Comparison of ENCODE assay signal across 19 cellular contexts in the genomic region with DNA sequence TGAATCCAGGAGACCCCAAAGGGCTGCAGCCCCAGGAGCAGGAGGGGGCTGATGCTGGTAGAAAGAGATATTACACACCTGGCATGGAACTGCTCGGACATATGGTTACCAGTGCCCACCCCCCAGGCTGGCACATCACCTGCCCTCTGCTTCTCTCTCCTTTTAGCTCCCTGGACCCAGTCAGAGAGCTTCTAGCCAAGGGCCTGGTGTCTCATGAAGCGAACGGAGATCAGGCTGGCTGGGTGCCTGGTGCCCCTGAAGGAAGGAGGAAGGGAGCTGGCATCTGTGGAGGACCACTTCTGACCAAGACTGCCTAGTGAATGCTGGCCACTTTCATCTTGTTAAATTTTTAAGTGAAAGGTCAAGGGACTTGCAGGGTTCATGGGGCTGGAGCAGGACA. TPM values are rescaled to one million over a fixed set of nuclear protein-coding genes. Genes with fewer than 3 reads are reported as not detected.
DNase-seq lines count a peak whose midpoint lies in the region; ATAC-seq and TF ChIP-seq lines count a peak whose summit lies in the region.
"Had no signal": no experiment of that assay in that cellular context is flagged by ENCODE, and none has a peak within 500 bp of the region (broad histone marks: within the 10 kb centered on the region; RNA-seq: fewer than 3 reads in every experiment).

No MANE protein-coding gene starts in this region.

- H3K36me3 ChIP-seq in left ventricle myocardium inferior = no peaks in the 10 kb centered on the region
- no peaks in the 10 kb centered on the region for H3K36me3 ChIP-seq in neuronal stem cell (replicated peaks in 1 of 2; ENCODE audit: control insufficient read depth in 2 of 2, insufficient read depth in 2 of 2, low read length in 2 of 2)
- H3K36me3 ChIP-seq: BE2C had no signal

- H4K91ac ChIP-seq in neuronal stem cell (ENCODE audit: low read depth, low read length, poor library complexity) = no peak overlapping the region

- peak overlapping the region; percentile 4 for H2BK15ac ChIP-seq in neuronal stem cell (ENCODE audit: low read length)

- no peaks in the 10 kb centered on the region for H3K79me1 ChIP-seq in neuronal stem cell (ENCODE audit: low read depth, low read length)

- no peak overlapping the region for H3K23ac ChIP-seq in neuronal stem cell (ENCODE audit: low read depth, low read length, poor library complexity)

- no peak for TF ChIP-seq CTCF in left ventricle myocardium inferior (IDR thresholded peaks at IDR 0.05; ENCODE audit: borderline replicate concordance)

- no peak overlapping the region for H2BK12ac ChIP-seq in neuronal stem cell (ENCODE audit: low read length)

- no peak overlapping the region for H4K8ac ChIP-seq in neuronal stem cell (ENCODE audit: low read depth, low read length)

- H2BK5ac ChIP-seq in neuronal stem cell (ENCODE audit: low read length) = no peak overlapping the region

- H3K27me3 ChIP-seq in left ventricle myocardium inferior (ENCODE audit: low read depth) (peaks cover 21% of the 10 kb centered on the region), neuronal stem cell (ENCODE audit: control insufficient read depth in 3 of 3, insufficient read depth in 3 of 3, low read depth in 1 of 3, low read length in 3 of 3) (peaks cover 0 to 22% (median 0%) of the 10 kb centered on the region in 3 experiments)
- H3K27me3 ChIP-seq: BE2C had no signal

- no peak overlapping the region for H3K14ac ChIP-seq in neuronal stem cell (ENCODE audit: low read length)

- intact Hi-C loops in Right ventricle myocardium inferior (cut with DNase I) = no loop called here
- intact Hi-C loops in left ventricle myocardium inferior (cut with micrococcal nuclease) = no loop called here

- DNase-seq in Right ventricle myocardium inferior (ENCODE audit: missing footprints) (peak; percentile 25), left ventricle myocardium inferior (no peak), NCI-H446 treated with DMSO at 0.1 percent for 48 hours (lab: John Stamatoyannopoulos, UW) (peak; percentile 40), cerebellar cortex (ENCODE audit: low spot score) (peak; percentile 30), neuronal stem cell (ENCODE audit: low spot score) (no peak), NCI-H2029 treated with DMSO at 0.1 percent for 48 hours (lab: John Stamatoyannopoulos, UW) (no peak)
- DNase-seq: Caco-2; CD8-positive, alpha-beta memory T cell; DND-41; GF-D8; GM23248; H7; KBM-7 had no signal

- H2AFZ ChIP-seq in neuronal stem cell (ENCODE audit: low read length) = no peak overlapping the region
- H2AFZ ChIP-seq: GM23248 had no signal

- H3K4ac ChIP-seq in neuronal stem cell (ENCODE audit: low read length) = no peak overlapping the region

- H3K4me1 ChIP-seq in left ventricle myocardium inferior = peaks cover 20% of the 10 kb centered on the region
- peaks cover 4 to 8% of the 10 kb centered on the region in 2 donors for H3K4me1 ChIP-seq in neuronal stem cell (ENCODE audit: control insufficient read depth in 2 of 2, insufficient read depth in 1 of 2, low read depth in 1 of 2, low read length in 2 of 2)
- H3K4me1 ChIP-seq: Caco-2 had no signal

- H2BK120ac ChIP-seq in neuronal stem cell (ENCODE audit: low read depth, low read length) = no peak overlapping the region

- H3K9ac ChIP-seq in neuronal stem cell (ENCODE audit: low read depth, low read length, poor library complexity) = no peak overlapping the region
- H3K9ac ChIP-seq: GM23248 had no signal

- no peak overlapping the region for H3K4me2 ChIP-seq in neuronal stem cell (ENCODE audit: insufficient read depth, low read length, poor library complexity, severe bottlenecking)
- H3K4me2 ChIP-seq: A549 had no signal

- H3K27ac ChIP-seq in left ventricle myocardium inferior (replicated peaks) (no peak overlapping the region), neuronal stem cell (replicated peaks; ENCODE audit: low read length) (no peak overlapping the region)
- H3K27ac ChIP-seq: A549, GM23248, HL-60 had no signal

- no peak for ATAC-seq in Right ventricle myocardium inferior
- no peak for ATAC-seq in GM18861 (IDR thresholded peaks at IDR 0.05; ENCODE audit: unreplicated experiment)
- ATAC-seq in GM19467 (IDR thresholded peaks at IDR 0.05; ENCODE audit: unreplicated experiment) = no peak
- ATAC-seq: A549 had no signal

- peak overlapping the region; percentile 15 for H2AK5ac ChIP-seq in neuronal stem cell (ENCODE audit: low read depth, low read length)

- no CpG with 5 or more reads among the region's 3 CpGs for WGBS in neuronal stem cell (ENCODE audit: extremely low coverage in 2 of 2, insufficient read length in 2 of 2, insufficient replicate concordance in 1 of 2), 2 donors

- H3K4me3 ChIP-seq in left ventricle myocardium inferior (no peak overlapping the region), neuronal stem cell (ENCODE audit: low read length in 2 of 2) (no peak overlapping the region)
- H3K4me3 ChIP-seq: A549, GM23248 had no signal

- no peak overlapping the region for H3K18ac ChIP-seq in neuronal stem cell (ENCODE audit: low read length)

- H3K9me3 ChIP-seq in left ventricle myocardium inferior (replicated peaks) (no peaks in the 10 kb centered on the region), neuronal stem cell (replicated peaks in 1 of 2; ENCODE audit: control insufficient read depth in 2 of 2, insufficient read depth in 1 of 2, low read depth in 1 of 2, low read length in 2 of 2) (no peaks in the 10 kb centered on the region)
- H3K9me3 ChIP-seq: A549, BE2C, Caco-2 had no signal

RNA-seq across cellular contexts. Expression of a gene that starts 53.1 kb away (rescaled TPM):
- 4.5 TPM for total RNA-seq in Right ventricle myocardium inferior
- 2.1 TPM for total RNA-seq in left ventricle myocardium inferior
- polyA plus RNA-seq in neuronal stem cell (2013, experiment 1 of 2) = 3.4 TPM
- 3.1 TPM for polyA plus RNA-seq in neuronal stem cell (2013, experiment 2 of 2)
- total RNA-seq: GM23248 had no signal
- polyA plus RNA-seq: AG04450; CD8-positive, alpha-beta memory T cell; GM23248 had no signal

Comparison
In these comparisons a context has a peak if more than half of its experiments do, and no peak if none do; other contexts are left out.
1. DNase-seq: peak in Right ventricle myocardium inferior (single experiment), NCI-H446 treated with DMSO at 0.1 percent for 48 hours (single experiment) and cerebellar cortex (single experiment); none in left ventricle myocardium inferior (single experiment), neuronal stem cell (single experiment) and NCI-H2029 treated with DMSO at 0.1 percent for 48 hours (single experiment).